ENCODE assay signal across 10 cellular contexts in genomic region chr19:12784394-12784870, GRCh38. TPM values are rescaled to one million over a fixed set of nuclear protein-coding genes. Genes with fewer than 3 reads are reported as not detected.
DNase-seq lines count a peak whose midpoint lies in the region; ATAC-seq, FAIRE-seq and TF ChIP-seq lines count a peak whose summit lies in the region.
"Had no signal": no experiment of that assay in that cellular context is flagged by ENCODE, and none has a peak within 500 bp of the region (broad histone marks: within the 10 kb centered on the region; RNA-seq: fewer than 3 reads in every experiment).

No MANE protein-coding gene starts in this region.

- TF ChIP-seq RAD21 in HepG2 (CRISPR knock-in tag; IDR thresholded peaks at IDR 0.05), result no peak

- peak overlapping the region; percentile 68 for H3K27ac ChIP-seq in cardiac muscle cell
- H3K27ac ChIP-seq in HepG2 (ENCODE audit: extremely low read length, insufficient read depth, low read length), result no peak overlapping the region
- peak overlapping the region; percentile 81 to 100 (median 99) for H3K27ac ChIP-seq in tibial nerve

- no TSS peak for BruUV-seq in HepG2 (replicated peaks; lab: Mats Ljungman, UMichigan)

- WGBS in HepG2 (ENCODE audit: low lambda C conversion rate), result 4% methylated on average over 10 of the region's 10 CpGs
- 55 to 62% methylated on average over 10 of the region's 10 CpGs for WGBS in tibial nerve, 2 donors

- no peak for FAIRE-seq in HepG2 (lab: Jason Lieb, UNC)

- no peak for ATAC-seq in left ventricle myocardium superior
- peak; percentile 14 for ATAC-seq in activated CD8-positive, alpha-beta T cell treated with anti-CD3 and anti-CD28 coated beads, Interleukin-2, amount 10 ng/mL, durations not matched to agents 7 days and 5 days
- ATAC-seq in HepG2, result peak; percentile 4; the same call in 1 of the 3 replicates
- no peak for ATAC-seq in HG02973 (IDR thresholded peaks at IDR 0.05; ENCODE audit: unreplicated experiment)
- ATAC-seq in GM21825 (IDR thresholded peaks at IDR 0.05; ENCODE audit: unreplicated experiment), result no peak
- ATAC-seq: mucosa of descending colon had no signal

- H3K27ac Mint-ChIP-seq in activated CD8-positive, alpha-beta T cell treated with anti-CD3 and anti-CD28 coated beads, Interleukin-2, amount 10 ng/mL, durations not matched to agents 7 days and 5 days, result no peak overlapping the region

- H3K9me3 ChIP-seq in cardiac muscle cell (ENCODE audit: low read depth), result no peaks in the 10 kb centered on the region
- H3K9me3 ChIP-seq in HepG2 (ENCODE audit: low read length), result no peaks in the 10 kb centered on the region
- H3K9me3 ChIP-seq in tibial nerve, result no peaks in the 10 kb centered on the region
- H3K9me3 ChIP-seq: Caco-2, mucosa of descending colon had no signal

- no peak for TF ChIP-seq POLR2A in HepG2 (IDR thresholded peaks at IDR 0.05; ENCODE audit: insufficient read depth in 1 of 2, low read depth in 2 of 2, low read length in 2 of 2)
- TF ChIP-seq POLR2A in tibial nerve (IDR thresholded peaks at IDR 0.05), result no peak

- H3K4me3 ChIP-seq in cardiac muscle cell, result no peak overlapping the region
- 0 out of 6 replicates have a peak overlapping the region, but pooled peaks of 1 of the 3 experiments have one; percentile 73 for H3K4me3 ChIP-seq in HepG2 (replicated peaks in 1 of 3; ENCODE audit: insufficient read depth in 1 of 3, low read depth in 2 of 3, low read length in 3 of 3)
- H3K4me3 ChIP-seq in tibial nerve, result peak overlapping the region in 1 of 4 donors; percentile 23
- H3K4me3 ChIP-seq: mucosa of descending colon had no signal

- H2AFZ ChIP-seq in HepG2 (ENCODE audit: low read length), result no peak overlapping the region

- no peaks in the 10 kb centered on the region for H3K9me3 Mint-ChIP-seq in activated CD8-positive, alpha-beta T cell treated with anti-CD3 and anti-CD28 coated beads, Interleukin-2, amount 10 ng/mL, durations not matched to agents 7 days and 5 days (ENCODE audit: insufficient read depth)

- TF ChIP-seq CTCF in cardiac muscle cell (IDR thresholded peaks at IDR 0.05; ENCODE audit: low read depth, low read length), result no peak
- no peak for TF ChIP-seq CTCF in HepG2 (CRISPR knock-in tag; IDR thresholded peaks at IDR 0.05)
- no peak for TF ChIP-seq CTCF in tibial nerve (IDR thresholded peaks at IDR 0.05)

- H3K79me2 ChIP-seq in HepG2 (ENCODE audit: insufficient read depth, low read length), result no peaks in the 10 kb centered on the region

- POLR2A ChIA-PET in activated CD8-positive, alpha-beta T cell treated with anti-CD3 and anti-CD28 coated beads, Interleukin-2, amount 10 ng/mL, durations not matched to agents 7 days and 5 days (lab: Charles Lee), result no interaction called here
- POLR2A ChIA-PET in HepG2 (lab: Yijun Ruan, JAX), result interaction anchor here (1.0 to 3.9 kb wide), 2 partner anchors 8 to 24 kb away, joined by 3 to 38 read pairs; partner anchors contain the start of gene JUNB

- H4K20me1 ChIP-seq in HepG2 (ENCODE audit: insufficient read depth, low read length), result no peaks in the 10 kb centered on the region

- no peaks in the 10 kb centered on the region for H3K27me3 Mint-ChIP-seq in activated CD8-positive, alpha-beta T cell treated with anti-CD3 and anti-CD28 coated beads, Interleukin-2, amount 10 ng/mL, durations not matched to agents 7 days and 5 days (ENCODE audit: low read depth)

- H3K4me1 ChIP-seq in cardiac muscle cell (ENCODE audit: low read depth) (peaks cover 38% of the 10 kb centered on the region), HepG2 (ENCODE audit: insufficient read depth, low read length) (peaks cover 85% of the 10 kb centered on the region), tibial nerve (peaks cover 0 to 89% (median 77%) of the 10 kb centered on the region in 4 donors)

- H3K27me3 ChIP-seq in cardiac muscle cell, result no peaks in the 10 kb centered on the region
- no peaks in the 10 kb centered on the region; a peak in 3 of 5 replicates for H3K27me3 ChIP-seq in HepG2 (ENCODE audit: control insufficient read depth in 1 of 2, insufficient read depth in 2 of 2, low read length in 2 of 2)
- H3K27me3 ChIP-seq in tibial nerve, result no peaks in the 10 kb centered on the region

- H3K4me3 Mint-ChIP-seq in activated CD8-positive, alpha-beta T cell treated with anti-CD3 and anti-CD28 coated beads, Interleukin-2, amount 10 ng/mL, durations not matched to agents 7 days and 5 days, result no peak overlapping the region

- intact Hi-C loops in left ventricle myocardium superior (cut with micrococcal nuclease), result no loop called here
- intact Hi-C loops in HepG2 (cut with micrococcal nuclease; ENCODE audit: unreplicated experiment), result no loop called here

- no peaks in the 10 kb centered on the region for H3K36me3 ChIP-seq in cardiac muscle cell
- H3K36me3 ChIP-seq in HepG2 (replicated peaks in 1 of 2; ENCODE audit: control insufficient read depth in 1 of 2, insufficient read depth in 2 of 2, low read length in 2 of 2), result no peaks in the 10 kb centered on the region
- no peaks in the 10 kb centered on the region for H3K36me3 ChIP-seq in tibial nerve

- no peak overlapping the region for H3K9ac ChIP-seq in HepG2 (ENCODE audit: insufficient read depth, low read depth, low read length)

- CTCF ChIA-PET in activated CD8-positive, alpha-beta T cell treated with anti-CD3 and anti-CD28 coated beads, Interleukin-2, amount 10 ng/mL, durations not matched to agents 7 days and 5 days (lab: Charles Lee), result no interaction called here
- CTCF ChIA-PET in HepG2 (lab: Yijun Ruan, JAX; ENCODE audit: low intra/inter-chr PET ratio, low total read pairs), result no interaction called here

- peaks cover 38% of the 10 kb centered on the region for H3K4me1 Mint-ChIP-seq in activated CD8-positive, alpha-beta T cell treated with anti-CD3 and anti-CD28 coated beads, Interleukin-2, amount 10 ng/mL, durations not matched to agents 7 days and 5 days (ENCODE audit: low read depth)

- DNase-seq in cardiac muscle cell (ENCODE audit: low read depth in 1 of 2, low spot score in 1 of 2), result no peak
- no peak for DNase-seq in left ventricle myocardium superior
- DNase-seq in activated CD8-positive, alpha-beta T cell treated with anti-CD3 and anti-CD28 coated beads, Interleukin-2, amount 10 ng/mL, durations not matched to agents 7 days and 5 days, result peak; percentile 44
- DNase-seq in HepG2 (ENCODE audit: low spot score), result no peak
- no peak for DNase-seq in tibial nerve (ENCODE audit: low spot score in 2 of 2)
- no peak for DNase-seq in DMS79 (lab: John Stamatoyannopoulos, UW)

- no peak for TF ChIP-seq EP300 in HepG2 (IDR thresholded peaks at IDR 0.05; ENCODE audit: low read depth in 2 of 2, low read length in 2 of 2)
- no peak for TF ChIP-seq EP300 in HepG2 (CRISPR knock-in tag; IDR thresholded peaks at IDR 0.05; ENCODE audit: borderline replicate concordance)
- no peak for TF ChIP-seq EP300 in tibial nerve (IDR thresholded peaks at IDR 0.05)

- in situ Hi-C loops in HepG2 (cut with HindIII; ENCODE audit: extremely low pct_ligation_motif_present, low pct_unique_long_range_greater_than_20kb), result no loop called here

- no peaks in the 10 kb centered on the region for H3K36me3 Mint-ChIP-seq in activated CD8-positive, alpha-beta T cell treated with anti-CD3 and anti-CD28 coated beads, Interleukin-2, amount 10 ng/mL, durations not matched to agents 7 days and 5 days (ENCODE audit: low read depth)

- H3K4me2 ChIP-seq in HepG2 (ENCODE audit: low read depth, low read length), result peak overlapping the region; percentile 92; the same call in 1 of the 2 replicates

RNA-seq across cellular contexts. Expression of gene JUNB, which starts 6.9 kb away (rescaled TPM):
- 57.6 and 103 TPM in 2 replicates for total RNA-seq in cardiac muscle cell
- 37.2 and 48.3 TPM in 2 replicates for polyA plus RNA-seq in cardiac muscle cell
- 24.2 TPM for total RNA-seq in left ventricle myocardium superior
- 10 to 100 TPM; 90.4 to 92.9 TPM for total RNA-seq in activated CD8-positive, alpha-beta T cell treated with anti-CD3 and anti-CD28 coated beads, Interleukin-2, amount 10 ng/mL, durations not matched to agents 7 days and 5 days
- 4.9 and 7.7 TPM in 2 replicates for total RNA-seq in HepG2 (2016; rRNA removed; fragmentation: Illumina TruSeq; extraction: Trizol)
- total RNA-seq in HepG2 (2016; cell fraction: cytosol; rRNA removed; fragmentation: Illumina TruSeq; extraction: Trizol; ENCODE audit: low read depth), result 3.3 and 3.8 TPM in 2 replicates
- total RNA-seq in HepG2 (2016; cell fraction: insoluble cytoplasmic fraction; rRNA removed; fragmentation: Illumina TruSeq; extraction: Trizol), result 3.8 and 7.5 TPM in 2 replicates
- total RNA-seq in HepG2 (2016; cell fraction: membrane; rRNA removed; fragmentation: Illumina TruSeq; extraction: Trizol), result 6.6 TPM in 2 replicates
- 7.2 and 8.6 TPM in 2 replicates for total RNA-seq in HepG2 (2016; cell fraction: nucleus; rRNA removed; fragmentation: Illumina TruSeq; extraction: Trizol)
- polyA plus RNA-seq in HepG2 (2011; rRNA removed), result 8.2 and 15.9 TPM in 2 replicates
- polyA plus RNA-seq in HepG2 (2011; cell fraction: cytosol; rRNA removed), result 10.9 and 15.9 TPM in 2 replicates
- 19.5 and 30.3 TPM in 2 replicates for polyA plus RNA-seq in HepG2 (2011; cell fraction: nucleus; rRNA removed)
- 2.5 and 5.8 TPM in 2 replicates for polyA plus RNA-seq in HepG2 (2012)
- polyA plus RNA-seq in HepG2 (2016; cell fraction: cytosol; fragmentation: Illumina TruSeq; extraction: Trizol; ENCODE audit: low read depth), result 2.6 and 2.8 TPM in 2 replicates
- 5.6 and 7.1 TPM in 2 replicates for polyA plus RNA-seq in HepG2 (2016; cell fraction: insoluble cytoplasmic fraction; fragmentation: Illumina TruSeq; extraction: Trizol; ENCODE audit: low read depth)
- polyA plus RNA-seq in HepG2 (2016; cell fraction: membrane; fragmentation: Illumina TruSeq; extraction: Trizol; ENCODE audit: low read depth), result 3.6 and 3.7 TPM in 2 replicates
- 15.5 and 16.4 TPM in 2 replicates for polyA plus RNA-seq in HepG2 (2016; cell fraction: nucleus; fragmentation: Illumina TruSeq; extraction: Trizol; ENCODE audit: insufficient read depth, low read depth)
- polyA minus RNA-seq in HepG2 (2011; rRNA and poly(A)+ RNA removed; ENCODE audit: low replicate concordance), result 17.5 and 34.8 TPM in 2 replicates
- polyA minus RNA-seq in HepG2 (2011; cell fraction: cytosol; rRNA and poly(A)+ RNA removed), result 14.3 and 14.8 TPM in 2 replicates
- 7.0 and 8.7 TPM in 2 replicates for polyA minus RNA-seq in HepG2 (2011; cell fraction: nucleus; rRNA and poly(A)+ RNA removed)
- 100 to 1,000 TPM; 421 to 676 (median 613) TPM for total RNA-seq in tibial nerve

RNA-seq across cellular contexts. Expression of gene HOOK2, which starts 9.1 kb away (rescaled TPM):
- total RNA-seq in cardiac muscle cell (28.5 and 54.4 TPM in 2 replicates), left ventricle myocardium superior (44.9 TPM), HepG2 (2016; rRNA removed; fragmentation: Illumina TruSeq; extraction: Trizol) (7.3 and 12.9 TPM in 2 replicates), tibial nerve (100 to 1,000 TPM in 1 of 4 donors, 10 to 100 TPM in 3; 27.3 to 109 (median 50.2) TPM)
- polyA plus RNA-seq in cardiac muscle cell (31.1 and 41.6 TPM in 2 replicates), HepG2 (2011; rRNA removed) (9.2 and 11.1 TPM in 2 replicates)
- 10 to 100 TPM; 14.4 to 16.9 TPM for total RNA-seq in activated CD8-positive, alpha-beta T cell treated with anti-CD3 and anti-CD28 coated beads, Interleukin-2, amount 10 ng/mL, durations not matched to agents 7 days and 5 days
- total RNA-seq in HepG2 (2016; cell fraction: cytosol; rRNA removed; fragmentation: Illumina TruSeq; extraction: Trizol; ENCODE audit: low read depth), result 3.3 and 3.6 TPM in 2 replicates
- 6.4 and 13.9 TPM in 2 replicates for total RNA-seq in HepG2 (2016; cell fraction: insoluble cytoplasmic fraction; rRNA removed; fragmentation: Illumina TruSeq; extraction: Trizol)
- total RNA-seq in HepG2 (2016; cell fraction: membrane; rRNA removed; fragmentation: Illumina TruSeq; extraction: Trizol), result 2.8 and 3.5 TPM in 2 replicates
- total RNA-seq in HepG2 (2016; cell fraction: nucleus; rRNA removed; fragmentation: Illumina TruSeq; extraction: Trizol), result 11.6 and 14.2 TPM in 2 replicates
- polyA plus RNA-seq in HepG2 (2011; cell fraction: cytosol; rRNA removed), result 4.3 and 4.7 TPM in 2 replicates
- polyA plus RNA-seq in HepG2 (2011; cell fraction: nucleus; rRNA removed), result 77.7 and 77.9 TPM in 2 replicates
- 15.8 and 16.0 TPM in 2 replicates for polyA plus RNA-seq in HepG2 (2012)
- 0.83 and 0.93 TPM in 2 replicates for polyA plus RNA-seq in HepG2 (2016; cell fraction: cytosol; fragmentation: Illumina TruSeq; extraction: Trizol; ENCODE audit: low read depth)
- polyA plus RNA-seq in HepG2 (2016; cell fraction: insoluble cytoplasmic fraction; fragmentation: Illumina TruSeq; extraction: Trizol; ENCODE audit: low read depth), result 5.4 and 6.8 TPM in 2 replicates
- polyA plus RNA-seq in HepG2 (2016; cell fraction: membrane; fragmentation: Illumina TruSeq; extraction: Trizol; ENCODE audit: low read depth), result 1.6 and 1.7 TPM in 2 replicates
- 55.0 and 69.3 TPM in 2 replicates for polyA plus RNA-seq in HepG2 (2016; cell fraction: nucleus; fragmentation: Illumina TruSeq; extraction: Trizol; ENCODE audit: insufficient read depth, low read depth)
- 6.5 and 15.0 TPM in 2 replicates for polyA minus RNA-seq in HepG2 (2011; rRNA and poly(A)+ RNA removed; ENCODE audit: low replicate concordance)
- 3.4 and 5.3 TPM in 2 replicates for polyA minus RNA-seq in HepG2 (2011; cell fraction: cytosol; rRNA and poly(A)+ RNA removed)
- polyA minus RNA-seq in HepG2 (2011; cell fraction: nucleus; rRNA and poly(A)+ RNA removed), result 13.1 and 15.0 TPM in 2 replicates

RNA-seq across cellular contexts. Expression of gene PRDX2, which starts 17.2 kb away (rescaled TPM):
- total RNA-seq in cardiac muscle cell (1,316 and 1,694 TPM in 2 replicates), left ventricle myocardium superior (750 TPM), HepG2 (2016; rRNA removed; fragmentation: Illumina TruSeq; extraction: Trizol) (381 and 425 TPM in 2 replicates), tibial nerve (100 to 1,000 TPM; 129 to 182 (median 163) TPM)
- polyA plus RNA-seq in cardiac muscle cell (1,469 and 1,719 TPM in 2 replicates), HepG2 (2011; rRNA removed) (218 and 238 TPM in 2 replicates)
- 100 to 1,000 TPM; 250 to 267 TPM for total RNA-seq in activated CD8-positive, alpha-beta T cell treated with anti-CD3 and anti-CD28 coated beads, Interleukin-2, amount 10 ng/mL, durations not matched to agents 7 days and 5 days
- 76.3 and 78.7 TPM in 2 replicates for total RNA-seq in HepG2 (2016; cell fraction: cytosol; rRNA removed; fragmentation: Illumina TruSeq; extraction: Trizol; ENCODE audit: low read depth)
- total RNA-seq in HepG2 (2016; cell fraction: insoluble cytoplasmic fraction; rRNA removed; fragmentation: Illumina TruSeq; extraction: Trizol), result 372 and 392 TPM in 2 replicates
- 80.0 and 92.1 TPM in 2 replicates for total RNA-seq in HepG2 (2016; cell fraction: membrane; rRNA removed; fragmentation: Illumina TruSeq; extraction: Trizol)
- total RNA-seq in HepG2 (2016; cell fraction: nucleus; rRNA removed; fragmentation: Illumina TruSeq; extraction: Trizol), result 155 and 156 TPM in 2 replicates
- 353 and 456 TPM in 2 replicates for polyA plus RNA-seq in HepG2 (2011; cell fraction: cytosol; rRNA removed)
- polyA plus RNA-seq in HepG2 (2011; cell fraction: nucleus; rRNA removed), result 218 and 223 TPM in 2 replicates
- polyA plus RNA-seq in HepG2 (2012), result 295 and 301 TPM in 2 replicates
- 101 and 108 TPM in 2 replicates for polyA plus RNA-seq in HepG2 (2016; cell fraction: cytosol; fragmentation: Illumina TruSeq; extraction: Trizol; ENCODE audit: low read depth)
- polyA plus RNA-seq in HepG2 (2016; cell fraction: insoluble cytoplasmic fraction; fragmentation: Illumina TruSeq; extraction: Trizol; ENCODE audit: low read depth), result 447 and 526 TPM in 2 replicates
- polyA plus RNA-seq in HepG2 (2016; cell fraction: membrane; fragmentation: Illumina TruSeq; extraction: Trizol; ENCODE audit: low read depth), result 92.7 and 94.2 TPM in 2 replicates
- 277 and 282 TPM in 2 replicates for polyA plus RNA-seq in HepG2 (2016; cell fraction: nucleus; fragmentation: Illumina TruSeq; extraction: Trizol; ENCODE audit: insufficient read depth, low read depth)
- 319 and 512 TPM in 2 replicates for polyA minus RNA-seq in HepG2 (2011; rRNA and poly(A)+ RNA removed; ENCODE audit: low replicate concordance)
- polyA minus RNA-seq in HepG2 (2011; cell fraction: cytosol; rRNA and poly(A)+ RNA removed), result 147 and 189 TPM in 2 replicates
- polyA minus RNA-seq in HepG2 (2011; cell fraction: nucleus; rRNA and poly(A)+ RNA removed), result 44.4 and 48.2 TPM in 2 replicates

RNA-seq across cellular contexts. Expression of gene THSD8, which starts 17.4 kb away (rescaled TPM):
- total RNA-seq in cardiac muscle cell (0.63 TPM in 1 of 2 replicates, not detected in the other), left ventricle myocardium superior (2.2 TPM), HepG2 (2016; rRNA removed; fragmentation: Illumina TruSeq; extraction: Trizol) (14.9 and 23.5 TPM in 2 replicates), tibial nerve (1 to 10 TPM in 1 of 4 donors, not detected in 3; 4.8 TPM)
- polyA plus RNA-seq in cardiac muscle cell (15.0 and 19.0 TPM in 2 replicates), HepG2 (2011; rRNA removed) (4.8 and 5.2 TPM in 2 replicates)
- 10 to 100 TPM; 17.7 to 30.9 TPM for total RNA-seq in activated CD8-positive, alpha-beta T cell treated with anti-CD3 and anti-CD28 coated beads, Interleukin-2, amount 10 ng/mL, durations not matched to agents 7 days and 5 days
- total RNA-seq in HepG2 (2016; cell fraction: cytosol; rRNA removed; fragmentation: Illumina TruSeq; extraction: Trizol; ENCODE audit: low read depth), result not detected in 2 replicates
- total RNA-seq in HepG2 (2016; cell fraction: insoluble cytoplasmic fraction; rRNA removed; fragmentation: Illumina TruSeq; extraction: Trizol), result 11.9 and 20.6 TPM in 2 replicates
- 2.6 and 4.1 TPM in 2 replicates for total RNA-seq in HepG2 (2016; cell fraction: membrane; rRNA removed; fragmentation: Illumina TruSeq; extraction: Trizol)
- 1.9 and 3.1 TPM in 2 replicates for total RNA-seq in HepG2 (2016; cell fraction: nucleus; rRNA removed; fragmentation: Illumina TruSeq; extraction: Trizol)
- polyA plus RNA-seq in HepG2 (2011; cell fraction: cytosol; rRNA removed), result 1.3 TPM in 1 of 2 replicates, not detected in the other
- not detected in 2 replicates for polyA plus RNA-seq in HepG2 (2011; cell fraction: nucleus; rRNA removed)
- 2.7 and 6.2 TPM in 2 replicates for polyA plus RNA-seq in HepG2 (2012)
- polyA plus RNA-seq in HepG2 (2016; cell fraction: cytosol; fragmentation: Illumina TruSeq; extraction: Trizol; ENCODE audit: low read depth), result 2.4 and 2.9 TPM in 2 replicates
- polyA plus RNA-seq in HepG2 (2016; cell fraction: insoluble cytoplasmic fraction; fragmentation: Illumina TruSeq; extraction: Trizol; ENCODE audit: low read depth), result 29.9 and 31.8 TPM in 2 replicates
- 4.8 and 5.8 TPM in 2 replicates for polyA plus RNA-seq in HepG2 (2016; cell fraction: membrane; fragmentation: Illumina TruSeq; extraction: Trizol; ENCODE audit: low read depth)
- polyA plus RNA-seq in HepG2 (2016; cell fraction: nucleus; fragmentation: Illumina TruSeq; extraction: Trizol; ENCODE audit: insufficient read depth, low read depth), result 4.4 and 8.0 TPM in 2 replicates
- 1.1 and 55.0 TPM in 2 replicates for polyA minus RNA-seq in HepG2 (2011; rRNA and poly(A)+ RNA removed; ENCODE audit: low replicate concordance)
- not detected in 2 replicates for polyA minus RNA-seq in HepG2 (2011; cell fraction: cytosol; rRNA and poly(A)+ RNA removed)
- not detected in 2 replicates for polyA minus RNA-seq in HepG2 (2011; cell fraction: nucleus; rRNA and poly(A)+ RNA removed)

RNA-seq across cellular contexts. Expression of gene RNASEH2A, which starts 22.0 kb away (rescaled TPM):
- total RNA-seq in cardiac muscle cell, result 20.4 and 29.0 TPM in 2 replicates
- polyA plus RNA-seq in cardiac muscle cell, result 40.4 and 57.3 TPM in 2 replicates
- total RNA-seq in left ventricle myocardium superior, result 4.5 TPM
- total RNA-seq in activated CD8-positive, alpha-beta T cell treated with anti-CD3 and anti-CD28 coated beads, Interleukin-2, amount 10 ng/mL, durations not matched to agents 7 days and 5 days, result 10 to 100 TPM; 49.2 to 64.0 TPM
- 35.8 and 44.0 TPM in 2 replicates for total RNA-seq in HepG2 (2016; rRNA removed; fragmentation: Illumina TruSeq; extraction: Trizol)
- 9.6 and 10.1 TPM in 2 replicates for total RNA-seq in HepG2 (2016; cell fraction: cytosol; rRNA removed; fragmentation: Illumina TruSeq; extraction: Trizol; ENCODE audit: low read depth)
- total RNA-seq in HepG2 (2016; cell fraction: insoluble cytoplasmic fraction; rRNA removed; fragmentation: Illumina TruSeq; extraction: Trizol), result 42.1 and 45.3 TPM in 2 replicates
- 6.9 and 12.1 TPM in 2 replicates for total RNA-seq in HepG2 (2016; cell fraction: membrane; rRNA removed; fragmentation: Illumina TruSeq; extraction: Trizol)
- 16.9 and 20.6 TPM in 2 replicates for total RNA-seq in HepG2 (2016; cell fraction: nucleus; rRNA removed; fragmentation: Illumina TruSeq; extraction: Trizol)
- 18.4 and 25.1 TPM in 2 replicates for polyA plus RNA-seq in HepG2 (2011; rRNA removed)
- 29.0 and 49.3 TPM in 2 replicates for polyA plus RNA-seq in HepG2 (2011; cell fraction: cytosol; rRNA removed)
- 16.5 and 17.7 TPM in 2 replicates for polyA plus RNA-seq in HepG2 (2011; cell fraction: nucleus; rRNA removed)
- 14.7 and 18.3 TPM in 2 replicates for polyA plus RNA-seq in HepG2 (2012)
- 11.8 and 12.6 TPM in 2 replicates for polyA plus RNA-seq in HepG2 (2016; cell fraction: cytosol; fragmentation: Illumina TruSeq; extraction: Trizol; ENCODE audit: low read depth)
- 51.0 and 52.7 TPM in 2 replicates for polyA plus RNA-seq in HepG2 (2016; cell fraction: insoluble cytoplasmic fraction; fragmentation: Illumina TruSeq; extraction: Trizol; ENCODE audit: low read depth)
- 9.0 and 9.3 TPM in 2 replicates for polyA plus RNA-seq in HepG2 (2016; cell fraction: membrane; fragmentation: Illumina TruSeq; extraction: Trizol; ENCODE audit: low read depth)
- polyA plus RNA-seq in HepG2 (2016; cell fraction: nucleus; fragmentation: Illumina TruSeq; extraction: Trizol; ENCODE audit: insufficient read depth, low read depth), result 31.7 and 33.2 TPM in 2 replicates
- polyA minus RNA-seq in HepG2 (2011; rRNA and poly(A)+ RNA removed; ENCODE audit: low replicate concordance), result 44.4 and 185 TPM in 2 replicates
- polyA minus RNA-seq in HepG2 (2011; cell fraction: cytosol; rRNA and poly(A)+ RNA removed), result 18.6 and 30.1 TPM in 2 replicates
- 8.7 and 11.3 TPM in 2 replicates for polyA minus RNA-seq in HepG2 (2011; cell fraction: nucleus; rRNA and poly(A)+ RNA removed)
- total RNA-seq in tibial nerve, result 1 to 10 TPM; 5.4 to 8.6 (median 6.7) TPM

Comparison
In these comparisons a context has a peak if more than half of its experiments do, and no peak if none do; other contexts are left out.
1. ATAC-seq: peak in activated CD8-positive, alpha-beta T cell treated with anti-CD3 and anti-CD28 coated beads, Interleukin-2, amount 10 ng/mL, durations not matched to agents 7 days and 5 days (single experiment) and HepG2 (single experiment); none in left ventricle myocardium superior (single experiment), HG02973 (single experiment) and GM21825 (single experiment).